In genomic region chr5:122929001-122929400, GRCh38 we compare ENCODE assay signal across 23 cellular contexts.
"Had no signal": no experiment of that assay in that cellular context is flagged by ENCODE, and none has a peak within 500 bp of the region (broad histone marks: within the 10 kb centered on the region; RNA-seq: fewer than 3 reads in every experiment).

No MANE protein-coding gene starts in this region.

- DNase-seq: immature natural killer cell; kidney; left ventricle myocardium inferior; mesendoderm; naive B cell; natural killer cell; nephron progenitor cell; occipital lobe; ovary; right lobe of liver; stimulated activated CD4-positive, alpha-beta T cell treated with anti-CD3 and anti-CD28 coated beads, Interleukin-1b, Interleukin-23, amount 100 ng/mL, for 48 hours; stimulated activated CD4-positive, alpha-beta T cell treated with anti-CD3 and anti-CD28 coated beads, Interleukin-2, amount 100 ng/mL, for 48 hours; stimulated activated CD4-positive, alpha-beta T cell treated with anti-CD3 and anti-CD28 coated beads, Interleukin-4, amount 100 ng/mL, for 4 hours; stimulated activated CD8-positive, alpha-beta memory T cell treated with anti-CD3 and anti-CD28 coated beads, Interleukin-4, amount 100 ng/mL, for 48 hours; stimulated activated naive CD4-positive, alpha-beta T cell treated with Interleukin-2 at 50 U/mL for 16 hours; stimulated activated naive CD8-positive, alpha-beta T cell treated with anti-CD3 and anti-CD28 coated beads, Interleukin-15, amount 100 ng/mL, for 72 hours; substantia nigra; uterus had no signal

- H3K4me1 Mint-ChIP-seq: immature natural killer cell; stimulated activated memory B cell treated with anti-CD40 and anti-IgM and Interleukin-4, amounts not matched to agents 10 μg/mL and 1 μg/mL and 100 μg/mL, for 72 hours; stimulated activated naive CD8-positive, alpha-beta T cell treated with anti-CD3 and anti-CD28 coated beads, Interleukin-15, amount 100 ng/mL, for 72 hours had no signal

- H3K36me3 Mint-ChIP-seq: natural killer cell, type B pancreatic cell had no signal

- H3K27me3 Mint-ChIP-seq: naive B cell; progenitor cell of endocrine pancreas; stimulated activated memory B cell treated with anti-CD40 and anti-IgM and Interleukin-4, amounts not matched to agents 10 μg/mL and 1 μg/mL and 100 μg/mL, for 72 hours; stimulated activated naive CD8-positive, alpha-beta T cell treated with anti-CD3 and anti-CD28 coated beads, Interleukin-15, amount 100 ng/mL, for 72 hours; type B pancreatic cell had no signal

- H3K27ac Mint-ChIP-seq: immature natural killer cell; mesothelial cell of epicardium; natural killer cell; nephron progenitor cell; neural progenitor cell; progenitor cell of endocrine pancreas; stimulated activated memory B cell treated with anti-CD40 and anti-IgM and Interleukin-4, amounts not matched to agents 10 μg/mL and 1 μg/mL and 100 μg/mL, for 72 hours; stimulated activated naive CD8-positive, alpha-beta T cell treated with anti-CD3 and anti-CD28 coated beads, Interleukin-15, amount 100 ng/mL, for 72 hours; type B pancreatic cell had no signal

- H3K9me3 Mint-ChIP-seq: immature natural killer cell; mesothelial cell of epicardium; naive B cell; natural killer cell; nephron progenitor cell; neural progenitor cell; stimulated activated memory B cell treated with anti-CD40 and anti-IgM and Interleukin-4, amounts not matched to agents 10 μg/mL and 1 μg/mL and 100 μg/mL, for 72 hours; stimulated activated naive CD8-positive, alpha-beta T cell treated with anti-CD3 and anti-CD28 coated beads, Interleukin-15, amount 100 ng/mL, for 72 hours; type B pancreatic cell had no signal

- ATAC-seq: natural killer cell; right lobe of liver; stimulated activated memory B cell treated with anti-CD40 and anti-IgM and Interleukin-4, amounts not matched to agents 10 μg/mL and 1 μg/mL and 100 μg/mL, for 72 hours; stimulated activated naive CD8-positive, alpha-beta T cell treated with anti-CD3 and anti-CD28 coated beads, Interleukin-15, amount 100 ng/mL, for 72 hours had no signal

- H3K4me3 Mint-ChIP-seq: immature natural killer cell; mesothelial cell of epicardium; naive B cell; natural killer cell; nephron progenitor cell; neural progenitor cell; stimulated activated memory B cell treated with anti-CD40 and anti-IgM and Interleukin-4, amounts not matched to agents 10 μg/mL and 1 μg/mL and 100 μg/mL, for 72 hours; stimulated activated naive CD8-positive, alpha-beta T cell treated with anti-CD3 and anti-CD28 coated beads, Interleukin-15, amount 100 ng/mL, for 72 hours; type B pancreatic cell had no signal
